In the genomic region with DNA sequence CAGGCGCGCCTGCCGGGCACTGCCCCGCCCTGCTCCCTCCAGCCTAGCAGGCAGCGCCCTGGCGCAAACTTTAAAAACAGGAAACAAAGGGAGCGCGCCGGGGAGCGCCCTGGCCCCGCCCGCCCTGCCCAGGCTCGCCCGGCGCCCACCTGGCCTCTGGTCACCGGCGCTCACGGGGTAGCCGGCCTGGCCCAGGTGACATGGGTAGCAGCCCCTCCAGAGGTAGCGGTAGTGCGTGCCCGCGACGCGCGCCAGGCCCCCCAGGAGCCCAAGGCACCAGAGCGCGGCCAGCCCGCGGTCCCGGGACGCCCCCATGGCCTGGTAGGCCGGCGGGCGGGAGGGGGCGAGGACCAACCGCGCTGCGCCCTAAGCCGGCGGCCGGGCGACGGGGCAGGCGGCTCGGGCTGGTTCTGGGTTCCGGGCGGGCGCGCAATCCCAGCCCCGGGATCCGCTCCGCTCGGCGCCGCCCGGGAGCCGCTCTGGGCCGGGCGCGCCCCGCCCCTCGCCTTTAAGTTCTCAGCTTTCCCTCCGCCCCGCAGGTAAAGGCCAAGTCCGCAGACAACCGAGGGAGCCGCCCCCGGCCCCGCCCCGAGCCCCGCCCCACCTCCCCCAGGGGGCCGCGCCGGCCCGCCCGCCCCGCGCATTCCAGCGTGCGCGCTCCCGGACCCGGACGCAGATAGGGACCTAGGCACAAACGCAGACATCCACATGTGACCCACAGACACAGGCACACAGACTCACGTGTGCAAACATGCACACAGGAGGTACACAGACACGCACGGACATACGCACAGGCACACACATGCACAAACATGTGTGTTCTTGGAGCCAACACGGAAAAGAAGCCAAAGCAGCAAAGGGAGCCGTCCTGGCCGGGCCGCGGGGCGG, we compare ENCODE assay signal across 7 cellular contexts.
DNase-seq lines count a peak whose midpoint lies in the region; ATAC-seq and TF ChIP-seq lines count a peak whose summit lies in the region.

No MANE protein-coding gene starts in this region.

- H3K4me3 Mint-ChIP-seq in osteocyte (ENCODE audit: unreplicated experiment) = peak overlapping the region; percentile 79

- peak overlapping the region in 3 of 4 donors; percentile 73 to 84 (median 74) for H3K27ac ChIP-seq in gastroesophageal sphincter
- H3K27ac ChIP-seq in suprapubic skin = peak overlapping the region; percentile 89

- H3K27ac Mint-ChIP-seq in osteocyte (ENCODE audit: unreplicated experiment) = peak overlapping the region; percentile 72

- peak; percentile 71 to 72 for TF ChIP-seq POLR2A in gastroesophageal sphincter (IDR thresholded peaks at IDR 0.05)
- TF ChIP-seq POLR2A in suprapubic skin (IDR thresholded peaks at IDR 0.05) = peak; percentile 49 to 77

- CTCF ChIA-PET in HEK293T (lab: Yijun Ruan, JAX) = no interaction called here

- H3K36me3 ChIP-seq in gastroesophageal sphincter (no peaks in the 10 kb centered on the region), suprapubic skin (no peaks in the 10 kb centered on the region)

- peaks cover 39% of the 10 kb centered on the region for H3K4me1 Mint-ChIP-seq in osteocyte (ENCODE audit: unreplicated experiment)

- 7% methylated on average over 3 of the region's 96 CpGs; no CpG with 5 or more reads in 1 of the 2 donors for WGBS in gastroesophageal sphincter (ENCODE audit: low coverage in 1 of 2), 2 donors
- 13% methylated on average over 4 of the region's 96 CpGs for WGBS in suprapubic skin

- H3K9me3 Mint-ChIP-seq in osteocyte (ENCODE audit: unreplicated experiment) = no peaks in the 10 kb centered on the region

- H3K27me3 Mint-ChIP-seq in osteocyte (ENCODE audit: unreplicated experiment) = no peaks in the 10 kb centered on the region

- TF ChIP-seq CTCF in gastroesophageal sphincter (IDR thresholded peaks at IDR 0.05) (no peak), osteocyte (IDR thresholded peaks at IDR 0.05) (no peak), suprapubic skin (IDR thresholded peaks at IDR 0.05) (no peak)

- TF ChIP-seq EP300 in gastroesophageal sphincter (IDR thresholded peaks at IDR 0.05) = no peak
- no peak for TF ChIP-seq EP300 in suprapubic skin (IDR thresholded peaks at IDR 0.05)

- ATAC-seq in gastroesophageal sphincter (peak; percentile 83), HG03571 (IDR thresholded peaks at IDR 0.05; ENCODE audit: unreplicated experiment) (no peak)

- peaks cover 0 to 34% (median 10%) of the 10 kb centered on the region in 3 donors for H3K4me1 ChIP-seq in gastroesophageal sphincter
- peaks cover 92% of the 10 kb centered on the region for H3K4me1 ChIP-seq in suprapubic skin

- H3K36me3 Mint-ChIP-seq in osteocyte (ENCODE audit: unreplicated experiment) = peaks cover 4% of the 10 kb centered on the region

- H3K9me3 ChIP-seq in gastroesophageal sphincter = no peaks in the 10 kb centered on the region
- H3K9me3 ChIP-seq in suprapubic skin = no peaks in the 10 kb centered on the region

- peak overlapping the region; percentile 33 to 77 for H3K4me3 ChIP-seq in gastroesophageal sphincter
- peak overlapping the region; percentile 69 for H3K4me3 ChIP-seq in suprapubic skin

- POLR2A ChIA-PET in HEK293T (lab: Yijun Ruan, JAX) = interaction anchor here (1.0 kb wide), 1 partner anchor 9 kb away, joined by 4 read pairs; no protein-coding TSS in a partner anchor

- peaks cover 50% of the 10 kb centered on the region for H3K27me3 ChIP-seq in gastroesophageal sphincter
- H3K27me3 ChIP-seq in suprapubic skin = no peaks in the 10 kb centered on the region

- peak; percentile 95 for DNase-seq in HEK293T (ENCODE audit: extremely low spot score)
- DNase-seq in RKO (ENCODE audit: low spot score) = peak; percentile 83
- DNase-seq in activated effector memory CD4-positive, alpha-beta T cell treated with anti-CD3 and anti-CD28 coated beads, Interleukin-2, amount 50 U/mL, for 16 hours = peak; percentile 90
- no peak for DNase-seq in osteocyte (ENCODE audit: extremely low spot score, unreplicated experiment)
- DNase-seq in suprapubic skin (ENCODE audit: low spot score in 2 of 2) = peak in 1 of 2 donors; percentile 90

TF ChIP-seq in HEK293T, 16 proteins besides CTCF, POLR2A, EP300 and RAD21:
- TF ChIP-seq NFRKB (IDR thresholded peaks at IDR 0.05) (no peak), BHLHE40 (IDR thresholded peaks at IDR 0.05; ENCODE audit: borderline replicate concordance) (no peak), CTBP1 (IDR thresholded peaks at IDR 0.05; ENCODE audit: borderline replicate concordance) (no peak), ZNF384 (IDR thresholded peaks at IDR 0.05) (no peak), ELF4 (IDR thresholded peaks at IDR 0.05) (no peak), FOXM1 (IDR thresholded peaks at IDR 0.05; ENCODE audit: borderline replicate concordance) (no peak), FOXK2 (IDR thresholded peaks at IDR 0.05) (no peak), ARNT (IDR thresholded peaks at IDR 0.05) (no peak), SUZ12 (IDR thresholded peaks at IDR 0.05) (no peak), L3MBTL2 (conservative IDR thresholded peaks at IDR 0.05) (no peak), SP1 (IDR thresholded peaks at IDR 0.05) (no peak), TARDBP (IDR thresholded peaks at IDR 0.05) (no peak), LEF1 (IDR thresholded peaks at IDR 0.05; ENCODE audit: borderline replicate concordance) (no peak), HDGF (IDR thresholded peaks at IDR 0.05; ENCODE audit: borderline replicate concordance) (no peak), FOXA1 (IDR thresholded peaks at IDR 0.05) (no peak)
TF ChIP-seq in HEK293T: peak in this region for 0.
